Comparison of ENCODE assay signal across 17 cellular contexts in genomic region chr4:26300314-26301307, GRCh38. TPM values are rescaled to one million over a fixed set of nuclear protein-coding genes. Genes with fewer than 3 reads are reported as not detected.
DNase-seq lines count a peak whose midpoint lies in the region; ATAC-seq and TF ChIP-seq lines count a peak whose summit lies in the region.
"Had no signal": no experiment of that assay in that cellular context is flagged by ENCODE, and none has a peak within 500 bp of the region (broad histone marks: within the 10 kb centered on the region; RNA-seq: fewer than 3 reads in every experiment).

No MANE protein-coding gene starts in this region.

- H2AFZ ChIP-seq in mesenchymal stem cell (ENCODE audit: low read depth, low read length) = no peak overlapping the region

- no peaks in the 10 kb centered on the region for H3K27me3 ChIP-seq in CD8-positive, alpha-beta memory T cell (ENCODE audit: insufficient read depth, low read length, poor library complexity, severe bottlenecking)
- H3K27me3 ChIP-seq in HL-60 (ENCODE audit: insufficient read depth, poor library complexity, severe bottlenecking) (no peaks in the 10 kb centered on the region), mesenchymal stem cell (ENCODE audit: control insufficient read depth in 1 of 2, insufficient read depth in 1 of 2, low read length in 2 of 2) (no peaks in the 10 kb centered on the region)
- H3K27me3 ChIP-seq: breast epithelium, dorsolateral prefrontal cortex, esophagus muscularis mucosa, heart right ventricle, suprapubic skin had no signal

- H2BK120ac ChIP-seq in mesenchymal stem cell (ENCODE audit: low read depth, low read length) = no peak overlapping the region

- no peak overlapping the region for H3K27ac ChIP-seq in CD8-positive, alpha-beta memory T cell (ENCODE audit: low read depth, low read length)
- H3K27ac ChIP-seq in HL-60 (replicated peaks) = 0 out of 2 replicates have a peak overlapping the region, but pooled peaks have one; percentile 14
- H3K27ac ChIP-seq in mesenchymal stem cell (ENCODE audit: low read length, poor library complexity, severe bottlenecking) = no peak overlapping the region
- H3K27ac ChIP-seq: breast epithelium, dorsolateral prefrontal cortex, esophagus muscularis mucosa, suprapubic skin had no signal

- peak overlapping the region in 5 of 7 donors; percentile 16 to 76 (median 29) for H3K4me3 Mint-ChIP-seq in CD8-positive, alpha-beta memory T cell
- H3K4me3 Mint-ChIP-seq: activated naive CD4-positive, alpha-beta T cell treated with anti-CD3 and anti-CD28 coated beads, Interleukin-2, amount 10 ng/mL, durations not matched to agents 7 days and 5 days had no signal

- H3K27me3 Mint-ChIP-seq in CD8-positive, alpha-beta memory T cell = peaks cover 0 to under 1% of the 10 kb centered on the region in 2 donors
- H3K27me3 Mint-ChIP-seq: activated naive CD4-positive, alpha-beta T cell treated with anti-CD3 and anti-CD28 coated beads, Interleukin-2, amount 10 ng/mL, durations not matched to agents 7 days and 5 days had no signal

- H3K79me1 ChIP-seq in mesenchymal stem cell (replicated peaks; ENCODE audit: low read length, poor library complexity, severe bottlenecking) = no peaks in the 10 kb centered on the region

- H3K18ac ChIP-seq in mesenchymal stem cell (ENCODE audit: low read depth in 1 of 2, low read length in 2 of 2) = no peak overlapping the region

- peak overlapping the region; percentile 44 for H3K9ac ChIP-seq in mesenchymal stem cell (ENCODE audit: low read length)

- no peak overlapping the region for H2AK5ac ChIP-seq in mesenchymal stem cell (ENCODE audit: low read length, severe bottlenecking)

- TF ChIP-seq CTCF in HL-60 (IDR thresholded peaks at IDR 0.05; ENCODE audit: insufficient read depth, low read length) = no peak

- H3K4me1 Mint-ChIP-seq in CD8-positive, alpha-beta memory T cell = peaks cover 12 to 22% (median 13%) of the 10 kb centered on the region in 3 donors

- no peak overlapping the region for H3K4ac ChIP-seq in mesenchymal stem cell (ENCODE audit: low read depth in 1 of 2, low read length in 2 of 2)

- WGBS in mesenchymal stem cell = 72% methylated on average over 6 of the region's 8 CpGs

- no peak overlapping the region for H2BK15ac ChIP-seq in mesenchymal stem cell (ENCODE audit: low read depth, poor library complexity, severe bottlenecking)

- H3K9me3 ChIP-seq in CD8-positive, alpha-beta memory T cell (ENCODE audit: low read length) = no peaks in the 10 kb centered on the region
- no peaks in the 10 kb centered on the region for H3K9me3 ChIP-seq in mesenchymal stem cell (ENCODE audit: control insufficient read depth, low read length)
- H3K9me3 ChIP-seq: breast epithelium, esophagus muscularis mucosa, heart right ventricle, mucosa of descending colon, suprapubic skin had no signal

- POLR2A ChIA-PET in CD8-positive, alpha-beta memory T cell (lab: Charles Lee) = no interaction called here

- H3K4me1 ChIP-seq in CD8-positive, alpha-beta memory T cell (ENCODE audit: insufficient read depth, low read length) = no peaks in the 10 kb centered on the region
- no peaks in the 10 kb centered on the region for H3K4me1 ChIP-seq in mesenchymal stem cell (ENCODE audit: control insufficient read depth, insufficient read depth, low read depth, low read length)
- H3K4me1 ChIP-seq: breast epithelium, suprapubic skin had no signal

- H3K4me3 ChIP-seq in CD8-positive, alpha-beta memory T cell (ENCODE audit: low read length) = no peak overlapping the region
- H3K4me3 ChIP-seq in HL-60 (replicated peaks; ENCODE audit: insufficient read depth, low read length) (no peak overlapping the region), mesenchymal stem cell (ENCODE audit: insufficient read depth in 1 of 2, low read depth in 1 of 2, low read length in 2 of 2) (no peak overlapping the region)
- H3K4me3 ChIP-seq: breast epithelium, dorsolateral prefrontal cortex, esophagus muscularis mucosa, mucosa of descending colon, suprapubic skin had no signal

- no peaks in the 10 kb centered on the region for H3K36me3 ChIP-seq in CD8-positive, alpha-beta memory T cell (ENCODE audit: insufficient read depth, low read length)
- H3K36me3 ChIP-seq in mesenchymal stem cell (ENCODE audit: control insufficient read depth in 1 of 2, insufficient read depth in 2 of 2, low read depth in 1 of 2, low read length in 2 of 2) = no peaks in the 10 kb centered on the region
- H3K36me3 ChIP-seq: breast epithelium, esophagus muscularis mucosa, heart right ventricle, suprapubic skin had no signal

- H3K9me3 Mint-ChIP-seq in CD8-positive, alpha-beta memory T cell = no peaks in the 10 kb centered on the region

- no peak overlapping the region for H4K8ac ChIP-seq in mesenchymal stem cell (ENCODE audit: low read length)

- H3K23ac ChIP-seq in mesenchymal stem cell (ENCODE audit: low read length in 2 of 2) = no peak overlapping the region

- no peak overlapping the region for H3K27ac Mint-ChIP-seq in CD8-positive, alpha-beta memory T cell
- H3K27ac Mint-ChIP-seq: activated naive CD4-positive, alpha-beta T cell treated with anti-CD3 and anti-CD28 coated beads, Interleukin-2, amount 10 ng/mL, durations not matched to agents 7 days and 5 days had no signal

- no peak overlapping the region for H4K91ac ChIP-seq in mesenchymal stem cell (ENCODE audit: low read length)

- no peak for DNase-seq in CD8-positive, alpha-beta memory T cell
- no peak for DNase-seq in HL-60 (ENCODE audit: low read depth in 1 of 2, low spot score in 1 of 2)
- peak; percentile 14 for DNase-seq in astrocyte of the hippocampus (ENCODE audit: low read depth, low spot score)
- no peak for DNase-seq in mesenchymal stem cell
- no peak for DNase-seq in stimulated activated CD4-positive, alpha-beta T cell treated with anti-CD3 and anti-CD28 coated beads, Interleukin-2, amount 100 ng/mL, for 24 hours
- DNase-seq in NCI-H774 (lab: John Stamatoyannopoulos, UW) = no peak
- DNase-seq: activated naive CD4-positive, alpha-beta T cell treated with anti-CD3 and anti-CD28 coated beads, Interleukin-2, amount 10 ng/mL, durations not matched to agents 7 days and 5 days; dorsolateral prefrontal cortex; heart right ventricle; mucosa of descending colon; NCI-H226; Right ventricle myocardium superior; stimulated activated CD4-positive, alpha-beta T cell treated with anti-CD3 and anti-CD28 coated beads, Interleukin-2, amount 100 ng/mL, for 48 hours had no signal

- H2BK5ac ChIP-seq in mesenchymal stem cell (ENCODE audit: low read depth, low read length, poor library complexity, severe bottlenecking) = no peak overlapping the region

- no peak overlapping the region for H3K4me2 ChIP-seq in mesenchymal stem cell (ENCODE audit: low read length, poor library complexity, severe bottlenecking)

- CTCF ChIA-PET in CD8-positive, alpha-beta memory T cell (lab: Charles Lee) = interaction anchor here (1.4 to 1.9 kb wide), 2 partner anchors 18 to 211 kb away, joined by 3 to 4 read pairs; no protein-coding TSS in a partner anchor

- H2BK12ac ChIP-seq in mesenchymal stem cell (ENCODE audit: low read length in 2 of 2) = no peak overlapping the region

- ATAC-seq in GM21576 (IDR thresholded peaks at IDR 0.05; ENCODE audit: unreplicated experiment) = no peak
- ATAC-seq: heart right ventricle, mucosa of descending colon had no signal

- H3K14ac ChIP-seq in mesenchymal stem cell (ENCODE audit: low read length in 2 of 2) = no peak overlapping the region

- H3K36me3 Mint-ChIP-seq in CD8-positive, alpha-beta memory T cell = no peaks in the 10 kb centered on the region

RNA-seq across cellular contexts. Expression of gene RBPJ, which starts 20.2 kb away (rescaled TPM):
- 100 to 1,000 TPM; 199 to 201 TPM for total RNA-seq in CD8-positive, alpha-beta memory T cell
- 94.0 TPM for polyA plus RNA-seq in CD8-positive, alpha-beta memory T cell
- polyA plus RNA-seq in mesenchymal stem cell (2013, experiment 1 of 2) = 55.7 TPM
- 54.9 TPM for polyA plus RNA-seq in mesenchymal stem cell (2013, experiment 2 of 2)
